ENCODE assay signal across 29 cellular contexts in genomic region chr2:66930499-66931165, GRCh38.
DNase-seq lines count a peak whose midpoint lies in the region; ATAC-seq and TF ChIP-seq lines count a peak whose summit lies in the region.
"Had no signal": no experiment of that assay in that cellular context is flagged by ENCODE, and none has a peak within 500 bp of the region (broad histone marks: within the 10 kb centered on the region; RNA-seq: fewer than 3 reads in every experiment).

No MANE protein-coding gene starts in this region.

- H3K14ac ChIP-seq in IMR-90 (replicated peaks; ENCODE audit: low read depth, low read length) (no peak overlapping the region), mesenchymal stem cell (ENCODE audit: low read length in 2 of 2) (no peak overlapping the region)

- H3K4me2 ChIP-seq in IMR-90 (ENCODE audit: low read depth, low read length) (no peak overlapping the region), mammary epithelial cell (ENCODE audit: insufficient read depth, low read depth, low read length) (peak overlapping the region; percentile 76), mesenchymal stem cell (ENCODE audit: low read length, poor library complexity, severe bottlenecking) (no peak overlapping the region)
- H3K4me2 ChIP-seq: BLaER1, KMS-11 had no signal

- peak overlapping the region; percentile 86 for H3K27ac Mint-ChIP-seq in nephron progenitor cell
- no peak overlapping the region for H3K27ac Mint-ChIP-seq in activated CD4-positive, alpha-beta T cell treated with anti-CD3 and anti-CD28 coated beads, Interleukin-2, amount 10 ng/mL, durations not matched to agents 7 days and 5 days
- H3K27ac Mint-ChIP-seq: activated CD8-positive, alpha-beta memory T cell treated with anti-CD3 and anti-CD28 coated beads, Interleukin-2, amount 10 ng/mL, durations not matched to agents 7 days and 5 days; activated naive CD8-positive, alpha-beta T cell treated with anti-CD3 and anti-CD28 coated beads, Interleukin-2, amount 50 U/mL, for 24 hours; natural killer cell; T-helper 1 cell treated with Interleukin-12 subunit alpha and Interleukin-12 subunit beta and Interleukin-4 antibody, amounts not matched to agents 30 μg/mL and 1 μg/mL, for 36 hours had no signal

- TF ChIP-seq EP300 in esophagus muscularis mucosa (IDR thresholded peaks at IDR 0.05) = no peak

- no peaks in the 10 kb centered on the region for H3K36me3 Mint-ChIP-seq in nephron progenitor cell (ENCODE audit: low read depth)
- no peaks in the 10 kb centered on the region for H3K36me3 Mint-ChIP-seq in activated CD4-positive, alpha-beta T cell treated with anti-CD3 and anti-CD28 coated beads, Interleukin-2, amount 10 ng/mL, durations not matched to agents 7 days and 5 days (ENCODE audit: low read depth)
- H3K36me3 Mint-ChIP-seq: activated CD8-positive, alpha-beta memory T cell treated with anti-CD3 and anti-CD28 coated beads, Interleukin-2, amount 10 ng/mL, durations not matched to agents 7 days and 5 days; natural killer cell had no signal

- H4K20me1 ChIP-seq in IMR-90 (ENCODE audit: insufficient read depth, low read length) (no peaks in the 10 kb centered on the region), mammary epithelial cell (ENCODE audit: insufficient read depth, low read length) (no peaks in the 10 kb centered on the region)
- H4K20me1 ChIP-seq: BLaER1 had no signal

- H4K91ac ChIP-seq in IMR-90 (ENCODE audit: insufficient read depth, low read depth, low read length) (no peak overlapping the region; the same call in 1 of the 2 replicates), mesenchymal stem cell (ENCODE audit: low read length) (no peak overlapping the region)

- peak overlapping the region; percentile 50; the same call in 1 of the 2 replicates for H2BK20ac ChIP-seq in IMR-90 (ENCODE audit: low read depth, low read length)

- no peaks in the 10 kb centered on the region for H3K27me3 Mint-ChIP-seq in nephron progenitor cell (ENCODE audit: low read depth, poor library complexity)
- no peaks in the 10 kb centered on the region for H3K27me3 Mint-ChIP-seq in activated CD4-positive, alpha-beta T cell treated with anti-CD3 and anti-CD28 coated beads, Interleukin-2, amount 10 ng/mL, durations not matched to agents 7 days and 5 days
- H3K27me3 Mint-ChIP-seq: activated CD8-positive, alpha-beta memory T cell treated with anti-CD3 and anti-CD28 coated beads, Interleukin-2, amount 10 ng/mL, durations not matched to agents 7 days and 5 days; activated naive CD8-positive, alpha-beta T cell treated with anti-CD3 and anti-CD28 coated beads, Interleukin-2, amount 50 U/mL, for 24 hours had no signal

- H2AFZ ChIP-seq in IMR-90 (replicated peaks; ENCODE audit: low read length, poor library complexity) (no peak overlapping the region), mammary epithelial cell (ENCODE audit: low read depth, low read length) (peak overlapping the region; percentile 79), mesenchymal stem cell (ENCODE audit: low read depth, low read length) (no peak overlapping the region)

- H3K36me3 ChIP-seq in IMR-90 (ENCODE audit: control insufficient read depth, insufficient read depth, low read length) = no peaks in the 10 kb centered on the region
- no peaks in the 10 kb centered on the region for H3K36me3 ChIP-seq in mammary epithelial cell (ENCODE audit: insufficient read depth, low read length)
- no peaks in the 10 kb centered on the region for H3K36me3 ChIP-seq in esophagus muscularis mucosa
- H3K36me3 ChIP-seq in mesenchymal stem cell (ENCODE audit: control insufficient read depth in 1 of 2, insufficient read depth in 2 of 2, low read depth in 1 of 2, low read length in 2 of 2) = no peaks in the 10 kb centered on the region
- H3K36me3 ChIP-seq: BLaER1, heart left ventricle, SJSA1, suprapubic skin, upper lobe of right lung had no signal

- in situ Hi-C loops in IMR-90 (cut with MboI; ENCODE audit: low sequenced_read_pairs) (no loop called here), mammary epithelial cell (cut with MboI; ENCODE audit: low sequenced_read_pairs in 2 of 2) (no loop called here)

- TF ChIP-seq CTCF in IMR-90 (conservative IDR thresholded peaks at IDR 0.05; ENCODE audit: low read depth, low read length) (no peak), mammary epithelial cell (conservative IDR thresholded peaks at IDR 0.05 in 1 of 2, IDR thresholded peaks at IDR 0.05 in 1 of 2; ENCODE audit: extremely low read depth in 1 of 2, insufficient read depth in 1 of 2, low read depth in 1 of 2, low read length in 2 of 2) (no peak), nephron progenitor cell (IDR thresholded peaks at IDR 0.05) (no peak), esophagus muscularis mucosa (IDR thresholded peaks at IDR 0.05) (no peak)

- H3K56ac ChIP-seq in IMR-90 (ENCODE audit: extremely low read depth, insufficient read depth, low read length) = no peak overlapping the region

- H3K4ac ChIP-seq in IMR-90 (ENCODE audit: low read depth, low read length) (peak overlapping the region; percentile 23; the same call in 1 of the 2 replicates), mesenchymal stem cell (ENCODE audit: low read depth in 1 of 2, low read length in 2 of 2) (no peak overlapping the region)

- H2BK120ac ChIP-seq in IMR-90 (ENCODE audit: low read depth, low read length) (peak overlapping the region; percentile 61; the same call in 1 of the 2 replicates), mesenchymal stem cell (ENCODE audit: low read depth, low read length) (no peak overlapping the region)

- no peaks in the 10 kb centered on the region for H3K9me1 ChIP-seq in IMR-90 (ENCODE audit: insufficient read depth, low read length)

- no peaks in the 10 kb centered on the region for H3K9me3 ChIP-seq in IMR-90 (ENCODE audit: control insufficient read depth, insufficient read depth, low read length)
- H3K9me3 ChIP-seq in mammary epithelial cell (replicated peaks; ENCODE audit: insufficient read depth, low read length) = no peaks in the 10 kb centered on the region
- no peaks in the 10 kb centered on the region for H3K9me3 ChIP-seq in esophagus muscularis mucosa
- no peaks in the 10 kb centered on the region for H3K9me3 ChIP-seq in mesenchymal stem cell (ENCODE audit: control insufficient read depth, low read length)
- H3K9me3 ChIP-seq: BLaER1, heart left ventricle, SJSA1, suprapubic skin, upper lobe of right lung had no signal

- H2BK5ac ChIP-seq in IMR-90 (ENCODE audit: low read depth, low read length, poor library complexity, severe bottlenecking) = peak overlapping the region; percentile 1
- H2BK5ac ChIP-seq in mesenchymal stem cell (ENCODE audit: low read depth, low read length, poor library complexity, severe bottlenecking) = no peak overlapping the region

- H3K9me3 Mint-ChIP-seq in nephron progenitor cell = no peaks in the 10 kb centered on the region
- H3K9me3 Mint-ChIP-seq in activated CD4-positive, alpha-beta T cell treated with anti-CD3 and anti-CD28 coated beads, Interleukin-2, amount 10 ng/mL, durations not matched to agents 7 days and 5 days = no peaks in the 10 kb centered on the region
- H3K9me3 Mint-ChIP-seq: activated naive CD8-positive, alpha-beta T cell treated with anti-CD3 and anti-CD28 coated beads, Interleukin-2, amount 50 U/mL, for 24 hours; activated T-cell treated with anti-CD3 and anti-CD28 coated beads, Interleukin-2, amount 50 U/mL, for 4 hours; T-helper 1 cell treated with Interleukin-12 subunit alpha and Interleukin-12 subunit beta and Interleukin-4 antibody, amounts not matched to agents 30 μg/mL and 1 μg/mL, for 36 hours had no signal

- H3K23ac ChIP-seq in IMR-90 (ENCODE audit: low read depth, low read length) = 0 out of 2 replicates have a peak overlapping the region, but pooled peaks have one; percentile 35
- H3K23ac ChIP-seq in mesenchymal stem cell (ENCODE audit: low read length in 2 of 2) = no peak overlapping the region

- POLR2A ChIA-PET in IMR-90 (lab: Charles Lee; ENCODE audit: unreplicated experiment) = no interaction called here
- POLR2A ChIA-PET in activated CD4-positive, alpha-beta T cell treated with anti-CD3 and anti-CD28 coated beads, Interleukin-2, amount 10 ng/mL, durations not matched to agents 7 days and 5 days (lab: Charles Lee) = no interaction called here

- H3K9ac ChIP-seq in IMR-90 (ENCODE audit: low read depth, low read length) (no peak overlapping the region), mammary epithelial cell (ENCODE audit: insufficient read depth, low read length) (no peak overlapping the region), mesenchymal stem cell (ENCODE audit: low read length) (no peak overlapping the region)
- H3K9ac ChIP-seq: BLaER1, KMS-11 had no signal

- CTCF ChIA-PET in IMR-90 (lab: Yijun Ruan, JAX) (no interaction called here), mammary epithelial cell (lab: Charles Lee; ENCODE audit: low non-redundant PET) (no interaction called here)
- CTCF ChIA-PET in activated CD4-positive, alpha-beta T cell treated with anti-CD3 and anti-CD28 coated beads, Interleukin-2, amount 10 ng/mL, durations not matched to agents 7 days and 5 days (lab: Charles Lee) = no interaction called here

- TF ChIP-seq POLR2A in IMR-90 (IDR thresholded peaks at IDR 0.05; ENCODE audit: low read depth, low read length) = no peak
- no peak for TF ChIP-seq POLR2A in esophagus muscularis mucosa (IDR thresholded peaks at IDR 0.05; ENCODE audit: low read depth)

- intact Hi-C loops in IMR-90 (cut with micrococcal nuclease) (no loop called here), mammary epithelial cell (cut with micrococcal nuclease) (no loop called here), esophagus muscularis mucosa (cut with DNase I) (no loop called here)

- peaks cover 50% of the 10 kb centered on the region for H3K4me1 Mint-ChIP-seq in nephron progenitor cell
- H3K4me1 Mint-ChIP-seq in activated CD4-positive, alpha-beta T cell treated with anti-CD3 and anti-CD28 coated beads, Interleukin-2, amount 10 ng/mL, durations not matched to agents 7 days and 5 days = no peaks in the 10 kb centered on the region
- H3K4me1 Mint-ChIP-seq: activated CD8-positive, alpha-beta memory T cell treated with anti-CD3 and anti-CD28 coated beads, Interleukin-2, amount 10 ng/mL, durations not matched to agents 7 days and 5 days; activated naive CD8-positive, alpha-beta T cell treated with anti-CD3 and anti-CD28 coated beads, Interleukin-2, amount 50 U/mL, for 24 hours; natural killer cell had no signal

- no CpG with 5 or more reads among the region's 2 CpGs for WGBS in IMR-90 (ENCODE audit: extremely low coverage in 2 of 2, insufficient read length in 1 of 2), 2 experiments
- WGBS in mammary epithelial cell (ENCODE audit: low coverage, missing lambda C conversion rate) = 81% methylated on average over 2 of the region's 2 CpGs
- WGBS in esophagus muscularis mucosa = 61% methylated on average over 2 of the region's 2 CpGs
- WGBS in mesenchymal stem cell = 0% methylated on average over 1 of the region's 2 CpGs

- no peak for ATAC-seq in IMR-90 (ENCODE audit: low read depth)
- no peak for ATAC-seq in HG02885 (IDR thresholded peaks at IDR 0.05; ENCODE audit: poor library complexity, unreplicated experiment)
- ATAC-seq: activated CD8-positive, alpha-beta memory T cell treated with anti-CD3 and anti-CD28 coated beads, Interleukin-2, amount 10 ng/mL, durations not matched to agents 7 days and 5 days; activated naive CD8-positive, alpha-beta T cell treated with anti-CD3 and anti-CD28 coated beads, Interleukin-2, amount 50 U/mL, for 24 hours; activated T-cell treated with anti-CD3 and anti-CD28 coated beads, Interleukin-2, amount 50 U/mL, for 4 hours; natural killer cell had no signal

- H2AK5ac ChIP-seq in IMR-90 (ENCODE audit: low read depth, low read length) (no peak overlapping the region), mesenchymal stem cell (ENCODE audit: low read length, severe bottlenecking) (no peak overlapping the region)

- H3K4me3 ChIP-seq in IMR-90 (ENCODE audit: insufficient read depth, low read depth, low read length) (no peak overlapping the region), mammary epithelial cell (replicated peaks in 1 of 3; ENCODE audit: insufficient read depth in 1 of 3, low read depth in 2 of 3, low read length in 3 of 3) (no peak overlapping the region), esophagus muscularis mucosa (no peak overlapping the region), mesenchymal stem cell (ENCODE audit: insufficient read depth in 1 of 2, low read depth in 1 of 2, low read length in 2 of 2) (no peak overlapping the region)
- H3K4me3 ChIP-seq: BLaER1, heart left ventricle, SJSA1, suprapubic skin, upper lobe of right lung had no signal

- H3K27me3 ChIP-seq in IMR-90 (ENCODE audit: control insufficient read depth, insufficient read depth, low read length) (no peaks in the 10 kb centered on the region), mammary epithelial cell (ENCODE audit: insufficient read depth, low read length) (no peaks in the 10 kb centered on the region), esophagus muscularis mucosa (no peaks in the 10 kb centered on the region), mesenchymal stem cell (ENCODE audit: control insufficient read depth in 1 of 2, insufficient read depth in 1 of 2, low read length in 2 of 2) (no peaks in the 10 kb centered on the region)
- H3K27me3 ChIP-seq: BLaER1, SJSA1, suprapubic skin, upper lobe of right lung had no signal

- no peak overlapping the region for H2AK9ac ChIP-seq in IMR-90 (replicated peaks; ENCODE audit: low read depth, low read length, poor library complexity)

- H2BK12ac ChIP-seq in mesenchymal stem cell (ENCODE audit: low read length in 2 of 2) = no peak overlapping the region

- H3K79me1 ChIP-seq in IMR-90 (ENCODE audit: low read depth in 1 of 2, low read length in 2 of 2) (no peaks in the 10 kb centered on the region), mesenchymal stem cell (replicated peaks; ENCODE audit: low read length, poor library complexity, severe bottlenecking) (no peaks in the 10 kb centered on the region)

- H3K79me2 ChIP-seq in mammary epithelial cell (ENCODE audit: insufficient read depth, low read length) = no peaks in the 10 kb centered on the region

- dilution Hi-C loops in IMR-90 (cut with HindIII; ENCODE audit: low sequenced_read_pairs, unreplicated experiment) (no loop called here), mammary epithelial cell (cut with HindIII; ENCODE audit: low sequenced_read_pairs) (no loop called here)

- no peak for DNase-seq in IMR-90
- peak; percentile 11 for DNase-seq in NOMO-1 treated with dmso at 0.1 percent for 144 hours (lab: John Stamatoyannopoulos, UW; ENCODE audit: unreplicated experiment)
- DNase-seq in mammary epithelial cell = no peak
- DNase-seq in nephron progenitor cell = no peak
- DNase-seq in activated CD4-positive, alpha-beta T cell treated with anti-CD3 and anti-CD28 coated beads, Interleukin-2, amount 10 ng/mL, durations not matched to agents 7 days and 5 days = no peak
- no peak for DNase-seq in esophagus muscularis mucosa (ENCODE audit: extremely low spot score)
- no peak for DNase-seq in mesenchymal stem cell
- DNase-seq: activated CD4-positive, alpha-beta T cell treated with anti-CD3 and anti-CD28 coated beads, Interleukin-2, amount 50 U/mL, for 4 hours; activated CD4-positive, CD25-positive, alpha-beta regulatory T cell; activated CD8-positive, alpha-beta memory T cell treated with anti-CD3 and anti-CD28 coated beads, Interleukin-2, amount 10 ng/mL, durations not matched to agents 7 days and 5 days; activated gamma-delta T cell treated with Interleukin-2 at 50 U/mL for 16 hours; activated naive CD8-positive, alpha-beta T cell treated with anti-CD3 and anti-CD28 coated beads, Interleukin-2, amount 50 U/mL, for 24 hours; activated T-cell treated with anti-CD3 and anti-CD28 coated beads, Interleukin-2, amount 50 U/mL, for 4 hours; central memory CD4-positive, alpha-beta T cell; DMS53; natural killer cell; NCI-H1436; NCI-H2081 treated with DMSO at 0.1 percent for 48 hours; NCI-H345; RPMI8226; stimulated activated naive CD4-positive, alpha-beta T cell had no signal

- H2BK15ac ChIP-seq in IMR-90 (ENCODE audit: low read depth, low read length) (no peak overlapping the region; the same call in 2 of the 3 replicates), mesenchymal stem cell (ENCODE audit: low read depth, poor library complexity, severe bottlenecking) (no peak overlapping the region)

- peak overlapping the region; percentile 21 for H3K4me3 Mint-ChIP-seq in nephron progenitor cell
- no peak overlapping the region for H3K4me3 Mint-ChIP-seq in activated CD4-positive, alpha-beta T cell treated with anti-CD3 and anti-CD28 coated beads, Interleukin-2, amount 10 ng/mL, durations not matched to agents 7 days and 5 days
- H3K4me3 Mint-ChIP-seq: activated CD8-positive, alpha-beta memory T cell treated with anti-CD3 and anti-CD28 coated beads, Interleukin-2, amount 10 ng/mL, durations not matched to agents 7 days and 5 days; activated naive CD8-positive, alpha-beta T cell treated with anti-CD3 and anti-CD28 coated beads, Interleukin-2, amount 50 U/mL, for 24 hours; activated T-cell treated with anti-CD3 and anti-CD28 coated beads, Interleukin-2, amount 50 U/mL, for 4 hours; natural killer cell; T-helper 1 cell treated with Interleukin-12 subunit alpha and Interleukin-12 subunit beta and Interleukin-4 antibody, amounts not matched to agents 30 μg/mL and 1 μg/mL, for 36 hours had no signal

- no TSS peak for BruUV-seq in IMR-90 (replicated peaks; lab: Mats Ljungman, UMichigan)
- BruUV-seq in mammary epithelial cell (replicated peaks; lab: Mats Ljungman, UMichigan) = no TSS peak

- peak overlapping the region; percentile 61; the same call in 1 of the 2 replicates for H3K18ac ChIP-seq in IMR-90 (ENCODE audit: low read depth, low read length)
- no peak overlapping the region for H3K18ac ChIP-seq in mesenchymal stem cell (ENCODE audit: low read depth in 1 of 2, low read length in 2 of 2)

- H3K27ac ChIP-seq in IMR-90 (ENCODE audit: insufficient read depth, low read length) (no peak overlapping the region), mammary epithelial cell (ENCODE audit: insufficient read depth, low read depth, low read length) (no peak overlapping the region), esophagus muscularis mucosa (replicated peaks in 1 of 4) (peak overlapping the region in 1 of 4 donors; percentile 24), mesenchymal stem cell (ENCODE audit: low read length, poor library complexity, severe bottlenecking) (no peak overlapping the region)
- H3K27ac ChIP-seq: BLaER1, heart left ventricle, KMS-11, SJSA1, suprapubic skin, upper lobe of right lung had no signal

- peak overlapping the region in 1 of 2 experiments; percentile 43; a peak in 1 of 4 replicates for H4K8ac ChIP-seq in IMR-90 (ENCODE audit: low read depth in 2 of 2, low read length in 2 of 2)
- H4K8ac ChIP-seq in mesenchymal stem cell (ENCODE audit: low read length) = no peak overlapping the region

- H3K4me1 ChIP-seq in IMR-90 (ENCODE audit: control insufficient read depth, insufficient read depth, low read length) (peaks cover 5% of the 10 kb centered on the region; the same call in 1 of the 2 replicates), mammary epithelial cell (ENCODE audit: insufficient read depth, low read length) (peaks cover 23% of the 10 kb centered on the region), esophagus muscularis mucosa (peaks cover 0 to 17% (median 14%) of the 10 kb centered on the region in 4 donors), mesenchymal stem cell (ENCODE audit: control insufficient read depth, insufficient read depth, low read depth, low read length) (no peaks in the 10 kb centered on the region)
- H3K4me1 ChIP-seq: BLaER1, heart left ventricle, SJSA1 had no signal

- H4K5ac ChIP-seq in IMR-90 (ENCODE audit: low read depth, low read length) = no peak overlapping the region

- TF ChIP-seq RAD21 in IMR-90 (IDR thresholded peaks at IDR 0.05; ENCODE audit: low read length) = no peak
